1 cellular context compared by ENCODE assay signal in the genomic region with DNA sequence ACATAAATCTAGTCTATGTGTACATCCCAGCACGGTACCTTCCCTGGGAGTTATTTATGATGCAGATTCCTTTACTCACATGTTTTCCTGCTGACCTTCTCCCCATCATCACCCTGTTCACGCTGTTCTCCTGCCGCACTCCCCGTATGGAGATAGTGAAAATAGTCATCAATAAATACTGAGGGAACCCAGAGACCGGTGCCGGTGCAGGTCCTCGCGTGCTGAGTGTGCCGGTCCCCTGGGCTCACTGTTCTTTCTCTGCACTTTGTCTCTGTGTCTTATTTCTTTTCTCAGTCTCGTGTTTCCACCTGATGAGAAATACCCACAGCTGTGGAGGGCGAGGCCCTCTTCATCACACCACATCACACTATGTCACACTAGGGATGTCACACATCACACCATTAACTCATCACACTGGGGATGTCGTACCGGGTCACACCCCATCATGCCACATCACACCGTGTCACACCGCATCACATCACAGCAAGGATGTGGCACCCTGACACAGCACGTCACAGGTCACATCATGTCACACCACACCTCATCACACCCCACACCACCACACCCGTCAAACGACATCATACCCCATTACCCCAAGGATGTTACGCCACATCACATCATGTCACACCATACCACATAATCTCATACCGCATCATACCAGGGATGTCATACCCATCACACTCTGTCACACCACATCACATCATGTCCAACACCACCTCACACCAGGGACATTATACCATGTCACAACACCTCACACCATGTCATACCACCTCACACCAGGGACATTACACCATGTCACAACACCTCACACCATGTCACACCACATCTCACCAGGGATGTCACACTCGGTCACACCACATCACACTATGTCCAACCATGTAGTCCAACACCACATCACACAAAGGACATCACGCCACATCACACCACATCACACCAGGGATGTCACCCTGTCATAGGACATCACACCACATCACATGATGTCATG.
TF ChIP-seq lines count a peak whose summit lies in the region.

No MANE protein-coding gene starts in this region.

TF ChIP-seq in HEK293, 187 proteins besides CTCF, POLR2A, EP300 and RAD21 (continued from another document):
- TF ChIP-seq, protein P1, sequence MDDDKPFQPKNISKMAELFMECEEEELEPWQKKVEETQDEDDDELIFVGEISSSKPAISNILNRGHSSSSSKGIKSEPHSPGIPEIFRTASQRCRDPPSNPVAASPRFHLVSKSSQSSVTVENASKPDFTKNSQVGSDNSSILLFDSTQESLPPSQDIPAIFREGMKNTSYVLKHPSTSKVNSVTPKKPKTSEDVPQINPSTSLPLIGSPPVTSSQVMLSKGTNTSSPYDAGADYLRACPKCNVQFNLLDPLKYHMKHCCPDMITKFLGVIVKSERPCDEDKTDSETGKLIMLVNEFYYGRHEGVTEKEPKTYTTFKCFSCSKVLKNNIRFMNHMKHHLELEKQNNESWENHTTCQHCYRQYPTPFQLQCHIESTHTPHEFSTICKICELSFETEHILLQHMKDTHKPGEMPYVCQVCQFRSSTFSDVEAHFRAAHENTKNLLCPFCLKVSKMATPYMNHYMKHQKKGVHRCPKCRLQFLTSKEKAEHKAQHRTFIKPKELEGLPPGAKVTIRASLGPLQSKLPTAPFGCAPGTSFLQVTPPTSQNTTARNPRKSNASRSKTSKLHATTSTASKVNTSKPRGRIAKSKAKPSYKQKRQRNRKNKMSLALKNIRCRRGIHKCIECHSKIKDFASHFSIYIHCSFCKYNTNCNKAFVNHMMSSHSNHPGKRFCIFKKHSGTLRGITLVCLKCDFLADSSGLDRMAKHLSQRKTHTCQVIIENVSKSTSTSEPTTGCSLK (tag by site-specific recombination; IDR thresholded peaks at IDR 0.05) = 0 out of 2 replicates have a peak, but pooled peaks have one; percentile 16
- TF ChIP-seq, protein P2, sequence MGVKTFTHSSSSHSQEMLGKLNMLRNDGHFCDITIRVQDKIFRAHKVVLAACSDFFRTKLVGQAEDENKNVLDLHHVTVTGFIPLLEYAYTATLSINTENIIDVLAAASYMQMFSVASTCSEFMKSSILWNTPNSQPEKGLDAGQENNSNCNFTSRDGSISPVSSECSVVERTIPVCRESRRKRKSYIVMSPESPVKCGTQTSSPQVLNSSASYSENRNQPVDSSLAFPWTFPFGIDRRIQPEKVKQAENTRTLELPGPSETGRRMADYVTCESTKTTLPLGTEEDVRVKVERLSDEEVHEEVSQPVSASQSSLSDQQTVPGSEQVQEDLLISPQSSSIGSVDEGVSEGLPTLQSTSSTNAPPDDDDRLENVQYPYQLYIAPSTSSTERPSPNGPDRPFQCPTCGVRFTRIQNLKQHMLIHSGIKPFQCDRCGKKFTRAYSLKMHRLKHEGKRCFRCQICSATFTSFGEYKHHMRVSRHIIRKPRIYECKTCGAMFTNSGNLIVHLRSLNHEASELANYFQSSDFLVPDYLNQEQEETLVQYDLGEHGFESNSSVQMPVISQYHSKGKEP (tag by site-specific recombination; IDR thresholded peaks at IDR 0.05) = no peak
- TF ChIP-seq ZNF837 (tag by site-specific recombination; IDR thresholded peaks at IDR 0.05) (no peak), ZNF776 (tag by site-specific recombination; IDR thresholded peaks at IDR 0.05; ENCODE audit: borderline replicate concordance) (peak; percentile 53; the same call in 1 of the 2 replicates), ZNF184 (tag by site-specific recombination; IDR thresholded peaks at IDR 0.05) (no peak), BCL11B (tag by site-specific recombination; IDR thresholded peaks at IDR 0.05; ENCODE audit: low read depth) (no peak), KLF1 (tag by site-specific recombination; IDR thresholded peaks at IDR 0.05) (peak; percentile 50; the same call in 1 of the 2 replicates), ZNF629 (tag by site-specific recombination; IDR thresholded peaks at IDR 0.05) (0 out of 2 replicates have a peak, but pooled peaks have one; percentile 39)
- TF ChIP-seq, protein P3, sequence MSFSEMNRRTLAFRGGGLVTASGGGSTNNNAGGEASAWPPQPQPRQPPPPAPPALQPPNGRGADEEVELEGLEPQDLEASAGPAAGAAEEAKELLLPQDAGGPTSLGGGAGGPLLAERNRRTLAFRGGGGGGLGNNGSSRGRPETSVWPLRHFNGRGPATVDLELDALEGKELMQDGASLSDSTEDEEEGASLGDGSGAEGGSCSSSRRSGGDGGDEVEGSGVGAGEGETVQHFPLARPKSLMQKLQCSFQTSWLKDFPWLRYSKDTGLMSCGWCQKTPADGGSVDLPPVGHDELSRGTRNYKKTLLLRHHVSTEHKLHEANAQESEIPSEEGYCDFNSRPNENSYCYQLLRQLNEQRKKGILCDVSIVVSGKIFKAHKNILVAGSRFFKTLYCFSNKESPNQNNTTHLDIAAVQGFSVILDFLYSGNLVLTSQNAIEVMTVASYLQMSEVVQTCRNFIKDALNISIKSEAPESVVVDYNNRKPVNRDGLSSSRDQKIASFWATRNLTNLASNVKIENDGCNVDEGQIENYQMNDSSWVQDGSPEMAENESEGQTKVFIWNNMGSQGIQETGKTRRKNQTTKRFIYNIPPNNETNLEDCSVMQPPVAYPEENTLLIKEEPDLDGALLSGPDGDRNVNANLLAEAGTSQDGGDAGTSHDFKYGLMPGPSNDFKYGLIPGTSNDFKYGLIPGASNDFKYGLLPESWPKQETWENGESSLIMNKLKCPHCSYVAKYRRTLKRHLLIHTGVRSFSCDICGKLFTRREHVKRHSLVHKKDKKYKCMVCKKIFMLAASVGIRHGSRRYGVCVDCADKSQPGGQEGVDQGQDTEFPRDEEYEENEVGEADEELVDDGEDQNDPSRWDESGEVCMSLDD (tag by site-specific recombination; IDR thresholded peaks at IDR 0.05) = no peak
- TF ChIP-seq, protein P4, sequence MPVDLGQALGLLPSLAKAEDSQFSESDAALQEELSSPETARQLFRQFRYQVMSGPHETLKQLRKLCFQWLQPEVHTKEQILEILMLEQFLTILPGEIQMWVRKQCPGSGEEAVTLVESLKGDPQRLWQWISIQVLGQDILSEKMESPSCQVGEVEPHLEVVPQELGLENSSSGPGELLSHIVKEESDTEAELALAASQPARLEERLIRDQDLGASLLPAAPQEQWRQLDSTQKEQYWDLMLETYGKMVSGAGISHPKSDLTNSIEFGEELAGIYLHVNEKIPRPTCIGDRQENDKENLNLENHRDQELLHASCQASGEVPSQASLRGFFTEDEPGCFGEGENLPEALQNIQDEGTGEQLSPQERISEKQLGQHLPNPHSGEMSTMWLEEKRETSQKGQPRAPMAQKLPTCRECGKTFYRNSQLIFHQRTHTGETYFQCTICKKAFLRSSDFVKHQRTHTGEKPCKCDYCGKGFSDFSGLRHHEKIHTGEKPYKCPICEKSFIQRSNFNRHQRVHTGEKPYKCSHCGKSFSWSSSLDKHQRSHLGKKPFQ (tag by site-specific recombination; IDR thresholded peaks at IDR 0.05) = peak; percentile 91
- TF ChIP-seq, protein P5, sequence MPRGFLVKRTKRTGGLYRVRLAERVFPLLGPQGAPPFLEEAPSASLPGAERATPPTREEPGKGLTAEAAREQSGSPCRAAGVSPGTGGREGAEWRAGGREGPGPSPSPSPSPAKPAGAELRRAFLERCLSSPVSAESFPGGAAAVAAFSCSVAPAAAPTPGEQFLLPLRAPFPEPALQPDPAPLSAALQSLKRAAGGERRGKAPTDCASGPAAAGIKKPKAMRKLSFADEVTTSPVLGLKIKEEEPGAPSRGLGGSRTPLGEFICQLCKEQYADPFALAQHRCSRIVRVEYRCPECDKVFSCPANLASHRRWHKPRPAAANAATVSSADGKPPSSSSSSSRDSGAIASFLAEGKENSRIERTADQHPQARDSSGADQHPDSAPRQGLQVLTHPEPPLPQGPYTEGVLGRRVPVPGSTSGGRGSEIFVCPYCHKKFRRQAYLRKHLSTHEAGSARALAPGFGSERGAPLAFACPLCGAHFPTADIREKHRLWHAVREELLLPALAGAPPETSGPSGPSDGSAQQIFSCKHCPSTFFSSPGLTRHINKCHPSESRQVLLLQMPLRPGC (tag by site-specific recombination; IDR thresholded peaks at IDR 0.05) = no peak
- TF ChIP-seq, protein P6, sequence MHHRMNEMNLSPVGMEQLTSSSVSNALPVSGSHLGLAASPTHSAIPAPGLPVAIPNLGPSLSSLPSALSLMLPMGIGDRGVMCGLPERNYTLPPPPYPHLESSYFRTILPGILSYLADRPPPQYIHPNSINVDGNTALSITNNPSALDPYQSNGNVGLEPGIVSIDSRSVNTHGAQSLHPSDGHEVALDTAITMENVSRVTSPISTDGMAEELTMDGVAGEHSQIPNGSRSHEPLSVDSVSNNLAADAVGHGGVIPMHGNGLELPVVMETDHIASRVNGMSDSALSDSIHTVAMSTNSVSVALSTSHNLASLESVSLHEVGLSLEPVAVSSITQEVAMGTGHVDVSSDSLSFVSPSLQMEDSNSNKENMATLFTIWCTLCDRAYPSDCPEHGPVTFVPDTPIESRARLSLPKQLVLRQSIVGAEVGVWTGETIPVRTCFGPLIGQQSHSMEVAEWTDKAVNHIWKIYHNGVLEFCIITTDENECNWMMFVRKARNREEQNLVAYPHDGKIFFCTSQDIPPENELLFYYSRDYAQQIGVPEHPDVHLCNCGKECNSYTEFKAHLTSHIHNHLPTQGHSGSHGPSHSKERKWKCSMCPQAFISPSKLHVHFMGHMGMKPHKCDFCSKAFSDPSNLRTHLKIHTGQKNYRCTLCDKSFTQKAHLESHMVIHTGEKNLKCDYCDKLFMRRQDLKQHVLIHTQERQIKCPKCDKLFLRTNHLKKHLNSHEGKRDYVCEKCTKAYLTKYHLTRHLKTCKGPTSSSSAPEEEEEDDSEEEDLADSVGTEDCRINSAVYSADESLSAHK (tag by site-specific recombination; IDR thresholded peaks at IDR 0.05) = no peak
